In genomic region chr22:40183029-40183581, GRCh38 we compare ENCODE assay signal across 8 cellular contexts. TPM values are rescaled to one million over a fixed set of nuclear protein-coding genes. Genes with fewer than 3 reads are reported as not detected.
DNase-seq lines count a peak whose midpoint lies in the region; ATAC-seq and TF ChIP-seq lines count a peak whose summit lies in the region.

No MANE protein-coding gene starts in this region.

- H3K9me3 ChIP-seq in body of pancreas (no peaks in the 10 kb centered on the region), tibial artery (no peaks in the 10 kb centered on the region)

- H3K4me3 ChIP-seq in body of pancreas: no peak overlapping the region
- H3K4me3 ChIP-seq in tibial artery: no peak overlapping the region

- 27 to 31% methylated on average over 9 of the region's 9 CpGs for WGBS in body of pancreas, 2 donors

- intact Hi-C loops in body of pancreas (cut with DNase I): no loop called here
- intact Hi-C loops in tibial artery (cut with DNase I; ENCODE audit: low total_unique reads): no loop called here

- ATAC-seq in body of pancreas (peak; percentile 41), left lobe of liver (peak; percentile 6), HG03175 (IDR thresholded peaks at IDR 0.05; ENCODE audit: unreplicated experiment) (no peak), GM19023 (IDR thresholded peaks at IDR 0.05; ENCODE audit: unreplicated experiment) (no peak)

- no peaks in the 10 kb centered on the region for H3K36me3 ChIP-seq in body of pancreas (replicated peaks in 1 of 2; ENCODE audit: insufficient read depth in 1 of 2, low read depth in 2 of 2)
- H3K36me3 ChIP-seq in tibial artery: no peaks in the 10 kb centered on the region

- H3K4me1 ChIP-seq in body of pancreas (peaks cover 89% of the 10 kb centered on the region), tibial artery (peaks cover 0 to 54% (median 38%) of the 10 kb centered on the region in 4 donors)

- peak in 1 of 3 donors; percentile 21 for TF ChIP-seq POLR2A in body of pancreas (IDR thresholded peaks at IDR 0.05)

- TF ChIP-seq CTCF in body of pancreas (IDR thresholded peaks at IDR 0.05) (no peak), tibial artery (IDR thresholded peaks at IDR 0.05) (no peak)

- H3K27me3 ChIP-seq in body of pancreas (no peaks in the 10 kb centered on the region), tibial artery (no peaks in the 10 kb centered on the region)

- peak; percentile 81 for DNase-seq in AG08395 (ENCODE audit: low spot score)
- DNase-seq in KG1 (lab: John Stamatoyannopoulos, UW): peak; percentile 7
- peak in 2 of 4 donors; percentile 19 to 40 for DNase-seq in body of pancreas
- no peak for DNase-seq in left lobe of liver (ENCODE audit: low spot score)
- DNase-seq in tibial artery: no peak
- DNase-seq in superior temporal gyrus (ENCODE audit: extremely low spot score): no peak

- peak overlapping the region in 3 of 4 donors; percentile 46 to 66 (median 63) for H3K27ac ChIP-seq in body of pancreas
- peak overlapping the region; percentile 16 to 27 for H3K27ac ChIP-seq in tibial artery

RNA-seq across cellular contexts. Expression of gene TNRC6B, which starts 5.4 kb away (rescaled TPM):
- total RNA-seq in body of pancreas (10 to 100 TPM; 25.2 to 39.9 TPM), left lobe of liver (29.0 TPM)

Comparison
In these comparisons a context has a peak if more than half of its experiments do, and no peak if none do; other contexts are left out.
1. DNase-seq: peak in AG08395 (single experiment) and KG1 (single experiment); none in left lobe of liver (single experiment), tibial artery (0 of 2) and superior temporal gyrus (single experiment).
2. ATAC-seq: peak in body of pancreas (single experiment) and left lobe of liver (single experiment); none in HG03175 (single experiment) and GM19023 (single experiment).